9 cellular contexts compared by ENCODE assay signal in the genomic region with DNA sequence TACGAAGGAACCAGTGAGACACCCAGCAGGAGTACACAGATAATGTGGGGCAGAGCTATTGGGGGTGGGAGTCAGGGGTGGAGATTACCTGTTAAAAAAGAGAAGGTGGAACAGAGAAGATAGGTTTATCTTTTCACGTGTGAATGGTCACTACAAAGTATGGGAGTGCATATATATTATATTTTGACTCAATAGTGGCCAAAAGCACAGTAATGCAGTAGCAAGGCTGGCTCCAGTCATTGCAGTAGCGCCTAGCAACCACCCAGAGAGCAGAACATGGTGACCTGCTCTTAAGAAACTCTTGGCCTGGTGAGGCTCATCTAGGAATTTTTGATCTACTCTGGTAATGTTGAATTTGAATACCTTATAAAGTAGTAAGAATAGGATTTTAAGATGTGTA. TPM values are rescaled to one million over a fixed set of nuclear protein-coding genes. Genes with fewer than 3 reads are reported as not detected.
DNase-seq lines count a peak whose midpoint lies in the region; ATAC-seq and TF ChIP-seq lines count a peak whose summit lies in the region.
"Had no signal": no experiment of that assay in that cellular context is flagged by ENCODE, and none has a peak within 500 bp of the region (broad histone marks: within the 10 kb centered on the region; RNA-seq: fewer than 3 reads in every experiment).

No MANE protein-coding gene starts in this region.

- H3K9me3 Mint-ChIP-seq in activated T-cell treated with anti-CD3 and anti-CD28 coated beads, Interleukin-2, amount 50 U/mL, for 4 hours: peaks cover 5% of the 10 kb centered on the region

- H3K4me3 Mint-ChIP-seq in activated T-cell treated with anti-CD3 and anti-CD28 coated beads, Interleukin-2, amount 50 U/mL, for 4 hours: peak overlapping the region; percentile 86

- peaks cover 28% of the 10 kb centered on the region for H3K27me3 ChIP-seq in gastroesophageal sphincter

- peak overlapping the region; percentile 54 to 86 for H3K4me3 ChIP-seq in gastroesophageal sphincter
- peak overlapping the region in 6 of 7 experiments; percentile 64 to 82 (median 76) for H3K4me3 ChIP-seq in skin epidermis

- TF ChIP-seq POLR2A in gastroesophageal sphincter (IDR thresholded peaks at IDR 0.05): no peak

- peaks cover 3 to 10% (median 4%) of the 10 kb centered on the region in 3 donors for H3K4me1 ChIP-seq in gastroesophageal sphincter

- H3K9me3 ChIP-seq in gastroesophageal sphincter: no peaks in the 10 kb centered on the region

- no peak for DNase-seq in activated T-cell treated with anti-CD3 and anti-CD28 coated beads, Interleukin-2, amount 50 U/mL, for 4 hours
- DNase-seq in activated T-cell treated with anti-CD3 and anti-CD28 coated beads, Interleukin-2, amount 50 U/mL, for 48 hours: no peak
- DNase-seq in SW480 (ENCODE audit: low spot score) (peak; percentile 17), DMS153 (lab: John Stamatoyannopoulos, UW) (no peak), germinal center (ENCODE audit: low spot score) (no peak)

- H3K27ac ChIP-seq in gastroesophageal sphincter (peak overlapping the region in 1 of 4 donors; percentile 90), skin epidermis (peak overlapping the region in 2 of 21 experiments; percentile 71 to 86)

- H3K36me3 ChIP-seq in gastroesophageal sphincter: peaks cover 0 to 28% of the 10 kb centered on the region in 2 donors

- peaks cover 13% of the 10 kb centered on the region for H3K27me3 Mint-ChIP-seq in activated T-cell treated with anti-CD3 and anti-CD28 coated beads, Interleukin-2, amount 50 U/mL, for 4 hours (ENCODE audit: low read depth)

- H3K4me1 Mint-ChIP-seq in activated T-cell treated with anti-CD3 and anti-CD28 coated beads, Interleukin-2, amount 50 U/mL, for 4 hours (ENCODE audit: low read depth): peaks cover 21% of the 10 kb centered on the region

- no peak for TF ChIP-seq EP300 in gastroesophageal sphincter (IDR thresholded peaks at IDR 0.05)

- 38 to 89% methylated on average over 1 to 3 of the region's 3 CpGs for WGBS in gastroesophageal sphincter (ENCODE audit: low coverage in 1 of 2), 2 donors

- ATAC-seq in activated T-cell treated with anti-CD3 and anti-CD28 coated beads, Interleukin-2, amount 50 U/mL, for 4 hours: no peak
- ATAC-seq in gastroesophageal sphincter (no peak), GM21528 (IDR thresholded peaks at IDR 0.05; ENCODE audit: low FRiP score, unreplicated experiment) (no peak)

- TF ChIP-seq CTCF in gastroesophageal sphincter (IDR thresholded peaks at IDR 0.05): no peak

- H3K36me3 Mint-ChIP-seq in activated T-cell treated with anti-CD3 and anti-CD28 coated beads, Interleukin-2, amount 50 U/mL, for 4 hours (ENCODE audit: insufficient read depth): peaks cover 17% of the 10 kb centered on the region

RNA-seq across cellular contexts. Expression of a gene that starts 1.0 kb away (rescaled TPM):
- total RNA-seq in activated T-cell treated with anti-CD3 and anti-CD28 coated beads, Interleukin-2, amount 50 U/mL, for 4 hours: 1 to 10 TPM; 9.5 to 9.7 (median 9.5) TPM
- 10 to 100 TPM; 17.6 to 32.7 (median 21.9) TPM for total RNA-seq in gastroesophageal sphincter

RNA-seq across cellular contexts. Expression of a gene that starts 29.9 kb away (rescaled TPM):
- total RNA-seq in activated T-cell treated with anti-CD3 and anti-CD28 coated beads, Interleukin-2, amount 50 U/mL, for 4 hours: 1 to 10 TPM; 1.3 to 2.7 (median 2.2) TPM
- total RNA-seq in gastroesophageal sphincter: 100 to 1,000 TPM in 3 of 4 donors, 10 to 100 TPM in 1; 97.1 to 120 (median 116) TPM

RNA-seq across cellular contexts. Expression of a gene that starts 33.0 kb away (rescaled TPM):
- under 1 TPM in 1 of 3 donors, not detected in 2; 0.41 TPM for total RNA-seq in activated T-cell treated with anti-CD3 and anti-CD28 coated beads, Interleukin-2, amount 50 U/mL, for 4 hours
- under 1 TPM in 3 of 4 donors, not detected in 1; 0.15 to 0.54 (median 0.16) TPM for total RNA-seq in gastroesophageal sphincter
- total RNA-seq: dermis microvascular lymphatic vessel endothelial cell had no signal

Comparison
In these comparisons a context has a peak if more than half of its experiments do, and no peak if none do; other contexts are left out.
1. RNA of a gene that starts 29.9 kb away (total RNA-seq): 97.1 to 120 TPM in gastroesophageal sphincter; 1.3 to 2.7 TPM in activated T-cell treated with anti-CD3 and anti-CD28 coated beads, Interleukin-2, amount 50 U/mL, for 4 hours; every median in the first group is over 10 times any median in the second.